ENCODE assay signal across 8 cellular contexts in genomic region chrX:44344194-44344593, GRCh38. TPM values are rescaled to one million over a fixed set of nuclear protein-coding genes. Genes with fewer than 3 reads are reported as not detected.
DNase-seq lines count a peak whose midpoint lies in the region; ATAC-seq and TF ChIP-seq lines count a peak whose summit lies in the region.

No MANE protein-coding gene starts in this region.

- intact Hi-C loops in mucosa of descending colon (cut with DNase I, micrococcal nuclease), result no loop called here

- H3K4me3 ChIP-seq in GM06990 (replicated peaks; ENCODE audit: low read depth, low read length) (no peak overlapping the region), mucosa of descending colon (no peak overlapping the region)

- H3K27me3 Mint-ChIP-seq in stimulated activated naive CD8-positive, alpha-beta T cell treated with anti-CD3 and anti-CD28 coated beads, Interleukin-15, Interleukin-2, amounts not matched to agents 100 ng/mL and 50 ng/mL, for 24 hours, result no peaks in the 10 kb centered on the region

- H3K4me3 Mint-ChIP-seq in stimulated activated naive CD8-positive, alpha-beta T cell treated with anti-CD3 and anti-CD28 coated beads, Interleukin-15, Interleukin-2, amounts not matched to agents 100 ng/mL and 50 ng/mL, for 24 hours, result peak overlapping the region; percentile 81

- peak overlapping the region; percentile 88 to 90 for H3K27ac Mint-ChIP-seq in activated naive CD4-positive, alpha-beta T cell treated with anti-CD3 and anti-CD28 coated beads, Interleukin-2, amount 50 U/mL, for 72 hours
- H3K27ac Mint-ChIP-seq in stimulated activated naive CD8-positive, alpha-beta T cell treated with anti-CD3 and anti-CD28 coated beads, Interleukin-15, Interleukin-2, amounts not matched to agents 100 ng/mL and 50 ng/mL, for 24 hours, result peak overlapping the region; percentile 83

- DNase-seq in GM06990 (ENCODE audit: extremely low read depth, insufficient read length), result peak; percentile 1
- DNase-seq in RPMI8226, result peak; percentile 19
- peak in 1 of 2 donors; percentile 28 for DNase-seq in activated naive CD4-positive, alpha-beta T cell treated with anti-CD3 and anti-CD28 coated beads, Interleukin-2, amount 50 U/mL, for 72 hours (ENCODE audit: low spot score in 2 of 2)
- peak; percentile 24 to 64 (median 30) for DNase-seq in mucosa of descending colon
- DNase-seq in DMS114 treated with DMSO at 0.1 percent for 48 hours (lab: John Stamatoyannopoulos, UW; ENCODE audit: unreplicated experiment), result no peak
- no peak for DNase-seq in D341Med (ENCODE audit: low spot score)
- DNase-seq in dermis blood vessel endothelial cell, result no peak

- TF ChIP-seq CTCF in GM06990 (IDR thresholded peaks at IDR 0.05; ENCODE audit: insufficient read depth, low read length, poor library complexity, severe bottlenecking) (no peak), mucosa of descending colon (IDR thresholded peaks at IDR 0.05) (no peak)

- H3K4me1 ChIP-seq in mucosa of descending colon (ENCODE audit: low read depth), result no peaks in the 10 kb centered on the region

- H3K36me3 ChIP-seq in GM06990 (ENCODE audit: control insufficient read depth, insufficient read depth, low read length), result no peaks in the 10 kb centered on the region
- H3K36me3 ChIP-seq in mucosa of descending colon (ENCODE audit: low read depth), result no peaks in the 10 kb centered on the region

- no peaks in the 10 kb centered on the region for H3K9me3 ChIP-seq in mucosa of descending colon

- no peaks in the 10 kb centered on the region for H3K27me3 ChIP-seq in GM06990 (replicated peaks; ENCODE audit: control insufficient read depth, insufficient read depth, low read length)

- no peaks in the 10 kb centered on the region for H3K36me3 Mint-ChIP-seq in activated naive CD4-positive, alpha-beta T cell treated with anti-CD3 and anti-CD28 coated beads, Interleukin-2, amount 50 U/mL, for 72 hours
- no peaks in the 10 kb centered on the region for H3K36me3 Mint-ChIP-seq in stimulated activated naive CD8-positive, alpha-beta T cell treated with anti-CD3 and anti-CD28 coated beads, Interleukin-15, Interleukin-2, amounts not matched to agents 100 ng/mL and 50 ng/mL, for 24 hours (ENCODE audit: low read depth)

- H3K9me3 Mint-ChIP-seq in activated naive CD4-positive, alpha-beta T cell treated with anti-CD3 and anti-CD28 coated beads, Interleukin-2, amount 50 U/mL, for 72 hours, result no peaks in the 10 kb centered on the region
- H3K9me3 Mint-ChIP-seq in stimulated activated naive CD8-positive, alpha-beta T cell treated with anti-CD3 and anti-CD28 coated beads, Interleukin-15, Interleukin-2, amounts not matched to agents 100 ng/mL and 50 ng/mL, for 24 hours, result no peaks in the 10 kb centered on the region

- peak; percentile 84 to 88 for ATAC-seq in activated naive CD4-positive, alpha-beta T cell treated with anti-CD3 and anti-CD28 coated beads, Interleukin-2, amount 50 U/mL, for 72 hours
- ATAC-seq in mucosa of descending colon, result peak; percentile 51

- peaks cover 15% of the 10 kb centered on the region for H3K4me1 Mint-ChIP-seq in stimulated activated naive CD8-positive, alpha-beta T cell treated with anti-CD3 and anti-CD28 coated beads, Interleukin-15, Interleukin-2, amounts not matched to agents 100 ng/mL and 50 ng/mL, for 24 hours (ENCODE audit: low read depth)

RNA-seq across cellular contexts. Expression of gene EFHC2, which starts 0.7 kb away (rescaled TPM):
- under 1 TPM; 0.41 TPM for total RNA-seq in activated naive CD4-positive, alpha-beta T cell treated with anti-CD3 and anti-CD28 coated beads, Interleukin-2, amount 50 U/mL, for 72 hours
- total RNA-seq in mucosa of descending colon (1 to 10 TPM in 2 of 3 donors, under 1 TPM in 1; 0.78 to 3.0 (median 1.9) TPM), dermis blood vessel endothelial cell (0.05 TPM in 1 of 2 replicates, not detected in the other)

Comparison
In these comparisons a context has a peak if more than half of its experiments do, and no peak if none do; other contexts are left out.
1. DNase-seq: peak in GM06990 (single experiment), RPMI8226 (single experiment) and mucosa of descending colon (3 of 3); none in DMS114 treated with DMSO at 0.1 percent for 48 hours (single experiment), D341Med (single experiment) and dermis blood vessel endothelial cell (single experiment).